Comparison of ENCODE assay signal across 12 cellular contexts in the genomic region with DNA sequence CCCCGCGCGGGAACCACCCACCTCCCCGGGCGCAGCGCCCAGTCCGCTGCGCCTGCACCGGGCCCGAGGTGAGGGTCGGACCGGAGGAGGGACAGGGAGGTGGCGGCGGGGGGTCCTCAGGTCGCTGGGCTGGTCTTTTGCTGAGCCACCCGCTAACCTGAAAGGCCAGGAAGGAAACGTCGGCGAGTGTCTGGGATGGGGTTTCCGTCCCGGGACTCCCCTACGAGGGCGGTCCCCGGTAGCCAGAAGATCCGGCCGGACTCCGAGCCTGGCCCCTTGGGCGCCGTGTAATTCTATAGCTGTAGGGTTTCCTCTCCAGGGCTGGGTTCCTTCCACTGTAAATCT. TPM values are rescaled to one million over a fixed set of nuclear protein-coding genes. Genes with fewer than 3 reads are reported as not detected.
DNase-seq lines count a peak whose midpoint lies in the region; ATAC-seq and TF ChIP-seq lines count a peak whose summit lies in the region.
"Had no signal": no experiment of that assay in that cellular context is flagged by ENCODE, and none has a peak within 500 bp of the region (broad histone marks: within the 10 kb centered on the region; RNA-seq: fewer than 3 reads in every experiment).

No MANE protein-coding gene starts in this region.

- POLR2A ChIA-PET in CD4-positive, alpha-beta T cell (lab: Charles Lee), result no interaction called here
- POLR2A ChIA-PET in RWPE1 (lab: Yijun Ruan, JAX; ENCODE audit: low non-redundant PET), result no interaction called here

- CTCF ChIA-PET in CD4-positive, alpha-beta T cell (lab: Charles Lee), result no interaction called here
- CTCF ChIA-PET in RWPE1 (lab: Yijun Ruan, JAX), result no interaction called here

- DNase-seq in CD4-positive, alpha-beta T cell, result no peak
- no peak for DNase-seq in Peyer's patch
- DNase-seq in right cardiac atrium, result no peak
- no peak for DNase-seq in gastrocnemius medialis
- DNase-seq in C1 segment of cervical spinal cord (lab: John Stamatoyannopoulos, UW), result no peak
- no peak for DNase-seq in osteocyte (ENCODE audit: extremely low spot score, unreplicated experiment)
- DNase-seq in RWPE1 (ENCODE audit: low spot score), result no peak
- DNase-seq in CD1c-positive myeloid dendritic cell (ENCODE audit: extremely low spot score), result no peak
- DNase-seq: activated CD4-positive, CD25-positive, alpha-beta regulatory T cell; activated naive CD4-positive, alpha-beta T cell treated with Interleukin-2 at 50 U/mL for 16 hours; effector CD4-positive, alpha-beta T cell; occipital lobe had no signal

- H3K27me3 ChIP-seq in CD4-positive, alpha-beta T cell (ENCODE audit: control insufficient read depth, insufficient read depth, low read length), result peaks cover 88% of the 10 kb centered on the region
- peaks cover 0 to 47% of the 10 kb centered on the region in 2 donors for H3K27me3 ChIP-seq in Peyer's patch
- no peaks in the 10 kb centered on the region for H3K27me3 ChIP-seq in right cardiac atrium (ENCODE audit: control insufficient read depth, insufficient read depth)
- H3K27me3 ChIP-seq in gastrocnemius medialis, result peaks cover 48 to 59% (median 55%) of the 10 kb centered on the region in 3 donors

- peaks cover 53% of the 10 kb centered on the region for H3K4me1 Mint-ChIP-seq in CD4-positive, alpha-beta T cell (ENCODE audit: low read depth)
- H3K4me1 Mint-ChIP-seq in osteocyte (ENCODE audit: unreplicated experiment), result peaks cover 25% of the 10 kb centered on the region

- H3K4me3 Mint-ChIP-seq in CD4-positive, alpha-beta T cell, result peak overlapping the region; percentile 11
- H3K4me3 Mint-ChIP-seq in osteocyte (ENCODE audit: unreplicated experiment), result no peak overlapping the region

- ATAC-seq in CD4-positive, alpha-beta T cell (ENCODE audit: poor library complexity), result no peak
- ATAC-seq in right cardiac atrium (no peak), gastrocnemius medialis (no peak)

- peak overlapping the region; percentile 4 to 41 (median 40) for H3K4me3 ChIP-seq in Peyer's patch
- peak overlapping the region; percentile 25 for H3K4me3 ChIP-seq in right cardiac atrium (ENCODE audit: low read length)
- H3K4me3 ChIP-seq in gastrocnemius medialis, result peak overlapping the region; percentile 34 to 56 (median 46)

- H3K36me3 ChIP-seq in Peyer's patch (no peaks in the 10 kb centered on the region), gastrocnemius medialis (no peaks in the 10 kb centered on the region)

- intact Hi-C loops in CD4-positive, alpha-beta T cell (cut with DNase I, micrococcal nuclease), result loop anchor here in 1 of 2 experiments (10.0 kb wide), 2 partner anchors 270 to 680 kb away; no protein-coding TSS in a partner anchor
- intact Hi-C loops in right cardiac atrium (cut with DNase I) (no loop called here), gastrocnemius medialis (cut with DNase I; ENCODE audit: low total_unique reads) (loop anchor here (5.0 kb wide), 1 partner anchor 402 kb away; no protein-coding TSS in a partner anchor)

- H3K27me3 Mint-ChIP-seq in CD4-positive, alpha-beta T cell, result peaks cover 76% of the 10 kb centered on the region
- H3K27me3 Mint-ChIP-seq in osteocyte (ENCODE audit: unreplicated experiment), result no peaks in the 10 kb centered on the region

- H3K36me3 Mint-ChIP-seq in CD4-positive, alpha-beta T cell (ENCODE audit: low read depth), result no peaks in the 10 kb centered on the region
- peaks cover 16% of the 10 kb centered on the region for H3K36me3 Mint-ChIP-seq in osteocyte (ENCODE audit: unreplicated experiment)

- H3K4me1 ChIP-seq in Peyer's patch (peaks cover 0 to 47% (median 20%) of the 10 kb centered on the region in 4 donors), right cardiac atrium (ENCODE audit: control insufficient read depth, insufficient read depth, low read length) (no peaks in the 10 kb centered on the region), gastrocnemius medialis (peaks cover 6 to 29% of the 10 kb centered on the region in 2 donors)

- 37% methylated on average over 29 of the region's 29 CpGs for WGBS in right cardiac atrium

- no peak for TF ChIP-seq CTCF in CD4-positive, alpha-beta T cell (IDR thresholded peaks at IDR 0.05)
- TF ChIP-seq CTCF in Peyer's patch (IDR thresholded peaks at IDR 0.05) (no peak), gastrocnemius medialis (IDR thresholded peaks at IDR 0.05 in 4 of 5, conservative IDR thresholded peaks at IDR 0.05 in 1 of 5) (no peak), osteocyte (IDR thresholded peaks at IDR 0.05) (no peak), RWPE1 (conservative IDR thresholded peaks at IDR 0.05; ENCODE audit: low read depth) (no peak)

- TF ChIP-seq POLR2A in Peyer's patch (IDR thresholded peaks at IDR 0.05), result no peak
- no peak for TF ChIP-seq POLR2A in gastrocnemius medialis (IDR thresholded peaks at IDR 0.05)

- no peak overlapping the region for H3K27ac ChIP-seq in CD4-positive, alpha-beta T cell (ENCODE audit: low read depth, low read length)
- H3K27ac ChIP-seq in Peyer's patch, result peak overlapping the region in 3 of 4 donors; percentile 9 to 77 (median 71)
- H3K27ac ChIP-seq in right cardiac atrium (ENCODE audit: low read length), result no peak overlapping the region
- peak overlapping the region; percentile 31 to 48 (median 38) for H3K27ac ChIP-seq in gastrocnemius medialis
- H3K27ac ChIP-seq in RWPE1, result no peak overlapping the region

- in situ Hi-C loops in gastrocnemius medialis (cut with MboI; ENCODE audit: low sequenced_read_pairs in 4 of 4), result no loop called here

- no peak overlapping the region for H3K27ac Mint-ChIP-seq in CD4-positive, alpha-beta T cell
- no peak overlapping the region for H3K27ac Mint-ChIP-seq in osteocyte (ENCODE audit: unreplicated experiment)

- no peaks in the 10 kb centered on the region for H3K9me3 Mint-ChIP-seq in CD4-positive, alpha-beta T cell
- H3K9me3 Mint-ChIP-seq in osteocyte (ENCODE audit: unreplicated experiment), result no peaks in the 10 kb centered on the region

- H3K9me3 ChIP-seq in CD4-positive, alpha-beta T cell (ENCODE audit: control insufficient read depth, low read length), result no peaks in the 10 kb centered on the region
- H3K9me3 ChIP-seq in Peyer's patch, result no peaks in the 10 kb centered on the region
- H3K9me3 ChIP-seq in right cardiac atrium (ENCODE audit: control insufficient read depth, low read length), result no peaks in the 10 kb centered on the region
- no peaks in the 10 kb centered on the region for H3K9me3 ChIP-seq in gastrocnemius medialis

RNA-seq across cellular contexts. Expression of gene TBX2, which starts 5.0 kb away (rescaled TPM):
- under 1 TPM in 1 of 2 experiments, not detected in 1; 0.06 TPM for total RNA-seq in CD4-positive, alpha-beta T cell
- total RNA-seq in Peyer's patch (10 to 100 TPM in 1 of 4 donors, 1 to 10 TPM in 3; 2.3 to 31.4 (median 8.2) TPM), right cardiac atrium (10 to 100 TPM in 2 of 4 donors, 1 to 10 TPM in 2; 5.9 to 12.4 (median 8.1) TPM), gastrocnemius medialis (10 to 100 TPM in 1 of 4 donors, 1 to 10 TPM in 3; 4.2 to 10.4 (median 6.4) TPM), osteocyte (24.6 and 25.9 TPM in 2 replicates)
- polyA plus RNA-seq in right cardiac atrium, result 9.5 TPM

RNA-seq across cellular contexts. Expression of gene TBX4, which starts 47.5 kb away (rescaled TPM):
- not detected for total RNA-seq in CD4-positive, alpha-beta T cell
- total RNA-seq in Peyer's patch, result not detected
- total RNA-seq in right cardiac atrium, result not detected
- 0.11 TPM for polyA plus RNA-seq in right cardiac atrium
- total RNA-seq in gastrocnemius medialis, result not detected
- total RNA-seq in osteocyte, result not detected in 2 replicates
- total RNA-seq: occipital lobe had no signal

Comparison
In these comparisons a context has a peak if more than half of its experiments do, and no peak if none do; other contexts are left out.
1. H3K27ac ChIP-seq: peak in Peyer's patch (3 of 4) and gastrocnemius medialis (4 of 4); none in CD4-positive, alpha-beta T cell (single experiment), right cardiac atrium (single experiment) and RWPE1 (single experiment).
2. Peak in every context shown above with its lines, with median percentiles within 50 percentile points of each other: H3K4me3 ChIP-seq.